ENCODE assay signal across 26 cellular contexts in genomic region chr5:74938250-74938649, GRCh38.
DNase-seq lines count a peak whose midpoint lies in the region; ATAC-seq, FAIRE-seq and TF ChIP-seq lines count a peak whose summit lies in the region.
"Had no signal": no experiment of that assay in that cellular context is flagged by ENCODE, and none has a peak within 500 bp of the region (broad histone marks: within the 10 kb centered on the region; RNA-seq: fewer than 3 reads in every experiment).

No MANE protein-coding gene starts in this region.

- H3K79me2 ChIP-seq in mammary epithelial cell (ENCODE audit: insufficient read depth, low read length) = no peaks in the 10 kb centered on the region

- H3K4me1 ChIP-seq in A549 (no peaks in the 10 kb centered on the region), mammary epithelial cell (ENCODE audit: insufficient read depth, low read length) (no peaks in the 10 kb centered on the region), ovary (ENCODE audit: insufficient read depth) (no peaks in the 10 kb centered on the region)

- H3K4me2 ChIP-seq in A549 (no peak overlapping the region), mammary epithelial cell (ENCODE audit: insufficient read depth, low read depth, low read length) (no peak overlapping the region)

- CTCF ChIA-PET in A549 (lab: Yijun Ruan, JAX) (interaction anchor here (1.0 kb wide), 1 partner anchor 1318 kb away, joined by 3 read pairs; no protein-coding TSS in a partner anchor), mammary epithelial cell (lab: Charles Lee; ENCODE audit: low non-redundant PET) (no interaction called here)

- H3K9me3 ChIP-seq in A549 (no peaks in the 10 kb centered on the region), mammary epithelial cell (replicated peaks; ENCODE audit: insufficient read depth, low read length) (no peaks in the 10 kb centered on the region), ovary (no peaks in the 10 kb centered on the region)

- POLR2A ChIA-PET in A549 (lab: Yijun Ruan, JAX) = no interaction called here

- intact Hi-C loops in mammary epithelial cell (cut with micrococcal nuclease) (loop anchor here (5.0 kb wide), 2 partner anchors 399 to 1319 kb away; partner anchors contain the start of gene HMGCR), ovary (cut with DNase I) (no loop called here)

- TF ChIP-seq EP300 in A549 (IDR thresholded peaks at IDR 0.05) (no peak), ovary (IDR thresholded peaks at IDR 0.05) (no peak)

- H3K9ac ChIP-seq in mammary epithelial cell (ENCODE audit: insufficient read depth, low read length) = no peak overlapping the region

- H3K36me3 ChIP-seq in mammary epithelial cell (ENCODE audit: insufficient read depth, low read length) (no peaks in the 10 kb centered on the region), ovary (no peaks in the 10 kb centered on the region)
- H3K36me3 ChIP-seq: cardiac muscle cell had no signal

- H2AFZ ChIP-seq in mammary epithelial cell (ENCODE audit: low read depth, low read length) = no peak overlapping the region

- H4K20me1 ChIP-seq in mammary epithelial cell (ENCODE audit: insufficient read depth, low read length) = no peaks in the 10 kb centered on the region

- DNase-seq in A549 (ENCODE audit: low read depth in 1 of 2, low spot score in 1 of 2) (no peak), HT1080 (ENCODE audit: low read depth) (peak; percentile 10), NB4 (ENCODE audit: low read depth) (peak; percentile 59), mammary epithelial cell (peak; percentile 49), nucleus accumbens (lab: John Stamatoyannopoulos, UW) (no peak), ovary (no peak), putamen (ENCODE audit: low spot score) (no peak), DMS53 (lab: John Stamatoyannopoulos, UW) (no peak)
- DNase-seq: ACHN; activated CD4-positive, alpha-beta T cell treated with anti-CD3 and anti-CD28 coated beads, Interleukin-2, amount 50 U/mL, for 1 hour; activated CD8-positive, alpha-beta memory T cell treated with anti-CD3 and anti-CD28 coated beads, Interleukin-2, amount 50 U/mL, for 4 hours; activated effector memory CD4-positive, alpha-beta T cell treated with anti-CD3 and anti-CD28 coated beads, Interleukin-2, amount 50 U/mL, for 16 hours; C1 segment of cervical spinal cord; dermis blood vessel endothelial cell; kidney glomerular epithelial cell; mesendoderm; NCI-H1694; NCI-H2171 treated with DMSO at 0.1 percent for 48 hours; NCI-H69; SHP77 treated with DMSO at 0.1 percent for 48 hours; stimulated activated naive CD4-positive, alpha-beta T cell treated with Interleukin-2 at 50 U/mL for 16 hours had no signal

- in situ Hi-C loops in mammary epithelial cell (cut with MboI; ENCODE audit: low sequenced_read_pairs in 2 of 2) = loop anchor here in 1 of 2 donors (10.0 kb wide), 1 partner anchor 327 kb away; no protein-coding TSS in a partner anchor

- no TSS peak for BruUV-seq in mammary epithelial cell (replicated peaks; lab: Mats Ljungman, UMichigan)

- dilution Hi-C loops in mammary epithelial cell (cut with HindIII; ENCODE audit: low sequenced_read_pairs) = no loop called here

- H3K27ac ChIP-seq in A549 = no peak overlapping the region
- no peak overlapping the region for H3K27ac ChIP-seq in mammary epithelial cell (ENCODE audit: insufficient read depth, low read depth, low read length)
- H3K27ac ChIP-seq in ovary = no peak overlapping the region
- H3K27ac ChIP-seq: cardiac muscle cell, VCaP had no signal

- no peak for FAIRE-seq in A549 (lab: Jason Lieb, UNC)
- FAIRE-seq: frontal cortex had no signal

- TF ChIP-seq CTCF in A549 (IDR thresholded peaks at IDR 0.05) = no peak
- TF ChIP-seq CTCF in NB4 (IDR thresholded peaks at IDR 0.05; ENCODE audit: low read depth, low read length) = no peak
- TF ChIP-seq CTCF in mammary epithelial cell (conservative IDR thresholded peaks at IDR 0.05 in 1 of 2, IDR thresholded peaks at IDR 0.05 in 1 of 2; ENCODE audit: extremely low read depth in 1 of 2, insufficient read depth in 1 of 2, low read depth in 1 of 2, low read length in 2 of 2) = no peak
- no peak for TF ChIP-seq CTCF in ovary (IDR thresholded peaks at IDR 0.05)

- ATAC-seq in A549 = no peak
- ATAC-seq: natural killer cell treated with Interleukin-12 subunit alpha and Interleukin-12 subunit beta and Interleukin-15 and Interleukin-18, amount 100 ng/mL, for 72 hours had no signal

- H3K4me3 ChIP-seq in A549 (no peak overlapping the region), NB4 (ENCODE audit: low read depth, low read length) (no peak overlapping the region), mammary epithelial cell (replicated peaks in 1 of 3; ENCODE audit: insufficient read depth in 1 of 3, low read depth in 2 of 3, low read length in 3 of 3) (no peak overlapping the region), ovary (no peak overlapping the region)
- H3K4me3 ChIP-seq: cardiac muscle cell, skin epidermis had no signal

- TF ChIP-seq POLR2A in A549 (IDR thresholded peaks at IDR 0.05; ENCODE audit: low read length) = no peak
- no peak for TF ChIP-seq POLR2A in NB4 (IDR thresholded peaks at IDR 0.05; ENCODE audit: extremely low read depth, insufficient read length)
- no peak for TF ChIP-seq POLR2A in ovary (IDR thresholded peaks at IDR 0.05)

- H3K27me3 ChIP-seq in mammary epithelial cell (ENCODE audit: insufficient read depth, low read length) (no peaks in the 10 kb centered on the region), ovary (no peaks in the 10 kb centered on the region)

- TF ChIP-seq RAD21 in A549 (conservative IDR thresholded peaks at IDR 0.05 in 1 of 2, IDR thresholded peaks at IDR 0.05 in 1 of 2) = no peak

TF ChIP-seq in A549, 52 proteins besides CTCF, POLR2A, EP300 and RAD21:
- TF ChIP-seq FOSL2 (IDR thresholded peaks at IDR 0.05) (no peak), FOSL2 (CRISPR knock-in tag; IDR thresholded peaks at IDR 0.05) (peak; percentile 26; the same call in 1 of the 2 replicates), ZC3H11A (IDR thresholded peaks at IDR 0.05) (no peak)

Comparison
In these comparisons a context has a peak if more than half of its experiments do, and no peak if none do; other contexts are left out.
1. DNase-seq: peak in HT1080 (single experiment), NB4 (single experiment) and mammary epithelial cell (single experiment); none in A549 (0 of 2), nucleus accumbens (0 of 56), ovary (0 of 5), putamen (single experiment) and DMS53 (single experiment).